17 cellular contexts compared by ENCODE assay signal in genomic region chr3:155018621-155019330, GRCh38.
DNase-seq lines count a peak whose midpoint lies in the region; ATAC-seq and TF ChIP-seq lines count a peak whose summit lies in the region.
"Had no signal": no experiment of that assay in that cellular context is flagged by ENCODE, and none has a peak within 500 bp of the region (broad histone marks: within the 10 kb centered on the region; RNA-seq: fewer than 3 reads in every experiment).

No MANE protein-coding gene starts in this region.

- intact Hi-C loops in MCF 10A (cut with micrococcal nuclease) (no loop called here), breast epithelium (cut with DNase I; ENCODE audit: low total_unique reads) (no loop called here)

- H3K36me3 ChIP-seq in breast epithelium, result no peaks in the 10 kb centered on the region

- no peaks in the 10 kb centered on the region for H3K36me3 Mint-ChIP-seq in MCF 10A (ENCODE audit: insufficient read depth, unreplicated experiment)
- H3K36me3 Mint-ChIP-seq: brain had no signal

- CTCF ChIA-PET in MCF 10A (lab: Yijun Ruan, JAX), result interaction anchor here (1.0 kb wide), 1 partner anchor 54 kb away, joined by 6 read pairs; no protein-coding TSS in a partner anchor

- H3K4me1 ChIP-seq in breast epithelium (no peaks in the 10 kb centered on the region), foreskin keratinocyte (peaks cover 4% of the 10 kb centered on the region)
- H3K4me1 ChIP-seq: Caco-2 had no signal

- peaks cover 17% of the 10 kb centered on the region for H3K4me1 Mint-ChIP-seq in MCF 10A (ENCODE audit: insufficient read depth, unreplicated experiment)
- H3K4me1 Mint-ChIP-seq: brain had no signal

- H3K4me3 ChIP-seq in breast epithelium, result no peak overlapping the region

- H3K9me3 Mint-ChIP-seq in MCF 10A (ENCODE audit: unreplicated experiment), result no peaks in the 10 kb centered on the region
- H3K9me3 Mint-ChIP-seq: activated CD8-positive, alpha-beta T cell treated with anti-CD3 and anti-CD28 coated beads for 36 hours; brain; T-helper 2 cell treated with Interferon-gamma antibody and Interleukin-4, amounts not matched to agents 5 μg/mL and 100 μg/mL, for 36 hours had no signal

- H3K4me3 Mint-ChIP-seq in MCF 10A (ENCODE audit: unreplicated experiment), result no peak overlapping the region
- H3K4me3 Mint-ChIP-seq: activated CD8-positive, alpha-beta T cell treated with anti-CD3 and anti-CD28 coated beads for 36 hours; brain; T-helper 2 cell treated with Interferon-gamma antibody and Interleukin-4, amounts not matched to agents 5 μg/mL and 100 μg/mL, for 36 hours had no signal

- no peak for TF ChIP-seq CTCF in MCF 10A (IDR thresholded peaks at IDR 0.05; ENCODE audit: unreplicated experiment)
- no peak for TF ChIP-seq CTCF in breast epithelium (IDR thresholded peaks at IDR 0.05)
- no peak for TF ChIP-seq CTCF in foreskin keratinocyte (conservative IDR thresholded peaks at IDR 0.05)

- peak overlapping the region; percentile 68 for H3K27ac Mint-ChIP-seq in MCF 10A (ENCODE audit: low read depth, unreplicated experiment)
- H3K27ac Mint-ChIP-seq: activated CD8-positive, alpha-beta T cell treated with anti-CD3 and anti-CD28 coated beads for 36 hours; T-helper 2 cell treated with Interferon-gamma antibody and Interleukin-4, amounts not matched to agents 5 μg/mL and 100 μg/mL, for 36 hours had no signal

- no peaks in the 10 kb centered on the region for H3K27me3 Mint-ChIP-seq in MCF 10A (ENCODE audit: insufficient read depth, unreplicated experiment)
- H3K27me3 Mint-ChIP-seq: activated CD8-positive, alpha-beta T cell treated with anti-CD3 and anti-CD28 coated beads for 36 hours had no signal

- peak; percentile 87 for ATAC-seq in foreskin keratinocyte
- ATAC-seq in HG02759 (IDR thresholded peaks at IDR 0.05; ENCODE audit: unreplicated experiment), result no peak
- ATAC-seq: activated CD8-positive, alpha-beta T cell treated with anti-CD3 and anti-CD28 coated beads for 36 hours; PC-3 had no signal

- no peaks in the 10 kb centered on the region for H3K9me3 ChIP-seq in breast epithelium
- H3K9me3 ChIP-seq: Caco-2 had no signal

- POLR2A ChIA-PET in MCF 10A (lab: Yijun Ruan, JAX), result interaction anchor here (1.0 to 1.6 kb wide), 4 partner anchors 8 to 214 kb away, joined by 3 to 7 read pairs (median 4); no protein-coding TSS in a partner anchor

- H3K27ac ChIP-seq in breast epithelium (no peak overlapping the region), foreskin keratinocyte (no peak overlapping the region)
- H3K27ac ChIP-seq: KMS-11 had no signal

- no peak for TF ChIP-seq POLR2A in breast epithelium (IDR thresholded peaks at IDR 0.05)

- no TSS peak for BruUV-seq in MCF 10A (replicated peaks; lab: Mats Ljungman, UMichigan)

- DNase-seq in MCF 10A (ENCODE audit: unreplicated experiment) (peak; percentile 51), breast epithelium (ENCODE audit: low spot score in 2 of 2) (no peak), SKM-1 treated with dmso at 0.1 percent for 144 hours (lab: John Stamatoyannopoulos, UW; ENCODE audit: unreplicated experiment) (peak; percentile 91), foreskin keratinocyte (peak; percentile 70 to 72), activated T-cell treated with anti-CD3 and anti-CD28 coated beads for 4 hours (no peak), NCI-H2227 (lab: John Stamatoyannopoulos, UW; ENCODE audit: unreplicated experiment) (no peak), NCI-H1048 (lab: John Stamatoyannopoulos, UW) (no peak)
- DNase-seq: 8988T; activated CD8-positive, alpha-beta T cell treated with anti-CD3 and anti-CD28 coated beads for 36 hours; NCI-H2107; stimulated activated CD4-positive, alpha-beta T cell treated with anti-CD3 and anti-CD28 coated beads, Interleukin-15, amount 100 ng/mL, for 24 hours had no signal

- H3K27me3 ChIP-seq in breast epithelium, result no peaks in the 10 kb centered on the region
- no peaks in the 10 kb centered on the region for H3K27me3 ChIP-seq in foreskin keratinocyte

Comparison
In these comparisons a context has a peak if more than half of its experiments do, and no peak if none do; other contexts are left out.
1. DNase-seq: peak in MCF 10A (single experiment), SKM-1 treated with dmso at 0.1 percent for 144 hours (single experiment) and foreskin keratinocyte (2 of 2); none in breast epithelium (0 of 2), activated T-cell treated with anti-CD3 and anti-CD28 coated beads for 4 hours (single experiment), NCI-H2227 (single experiment) and NCI-H1048 (single experiment).